ENCODE assay signal across 15 cellular contexts in the genomic region with DNA sequence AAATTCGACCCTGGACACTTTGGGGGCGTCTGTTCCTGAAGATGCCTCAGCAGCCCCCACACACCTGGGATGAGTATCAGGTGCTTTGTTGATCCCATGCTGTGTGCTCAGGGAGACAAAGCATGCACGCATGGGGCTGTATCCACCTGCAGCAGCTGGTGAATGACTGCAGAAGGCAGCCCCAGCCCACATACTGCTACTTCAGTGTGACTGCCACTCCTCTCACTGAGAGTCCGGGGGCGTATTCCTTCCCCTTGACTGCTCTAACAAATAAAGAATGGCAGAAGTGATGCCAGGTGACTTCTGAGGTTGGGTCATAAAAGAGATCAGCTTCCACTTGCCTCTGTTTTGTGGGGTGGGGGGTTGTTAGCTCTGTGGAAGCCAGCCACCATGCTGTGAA.
DNase-seq lines count a peak whose midpoint lies in the region; ATAC-seq and TF ChIP-seq lines count a peak whose summit lies in the region.
"Had no signal": no experiment of that assay in that cellular context is flagged by ENCODE, and none has a peak within 500 bp of the region (broad histone marks: within the 10 kb centered on the region; RNA-seq: fewer than 3 reads in every experiment).

No MANE protein-coding gene starts in this region.

- H3K4me1 ChIP-seq in HEK293 (ENCODE audit: control insufficient read depth, insufficient read depth, low read length), result no peaks in the 10 kb centered on the region
- H3K4me1 ChIP-seq: BE2C had no signal

- POLR2A ChIA-PET in HEK293 (lab: Yijun Ruan, JAX), result no interaction called here

- peaks cover 24% of the 10 kb centered on the region for H3K27me3 Mint-ChIP-seq in T-helper 17 cell

- TF ChIP-seq CTCF in HEK293 (tag by site-specific recombination; IDR thresholded peaks at IDR 0.05), result no peak

- H3K27ac ChIP-seq in HEK293 (ENCODE audit: extremely low read depth, low read depth, low read length), result no peak overlapping the region

- H3K4me1 Mint-ChIP-seq in T-helper 17 cell, result no peaks in the 10 kb centered on the region

- H3K4me3 ChIP-seq in HEK293 (ENCODE audit: low read depth, low read length), result no peak overlapping the region

- CTCF ChIA-PET in HEK293 (lab: Yijun Ruan, JAX), result interaction anchor here (2.3 kb wide), 1 partner anchor 19 kb away, joined by 6 read pairs; no protein-coding TSS in a partner anchor

- H3K36me3 ChIP-seq in HEK293 (ENCODE audit: control insufficient read depth in 2 of 2, insufficient read depth in 1 of 2, low read length in 2 of 2), result no peaks in the 10 kb centered on the region
- H3K36me3 ChIP-seq: BE2C had no signal

- DNase-seq in NCI-H345 (lab: John Stamatoyannopoulos, UW), result peak; percentile 7
- DNase-seq in NCI-H345 treated with DMSO at 0.1 percent for 48 hours (lab: John Stamatoyannopoulos, UW; ENCODE audit: unreplicated experiment), result no peak
- DNase-seq in T-helper 17 cell, result no peak
- no peak for DNase-seq in activated CD4-positive, alpha-beta T cell treated with anti-CD3 and anti-CD28 coated beads for 4 hours
- DNase-seq: ACHN; BE2C; C1 segment of cervical spinal cord; CD4-positive, CD25-positive, alpha-beta regulatory T cell; CD8-positive, alpha-beta memory T cell; COR-L47; HCEC 1CT; HFFc6; IMR-90 had no signal

- H3K27ac Mint-ChIP-seq in T-helper 17 cell, result no peak overlapping the region
- H3K27ac Mint-ChIP-seq: CD4-positive, CD25-positive, alpha-beta regulatory T cell; CD8-positive, alpha-beta memory T cell; HFFc6 had no signal

- H3K9me3 ChIP-seq in HEK293 (ENCODE audit: control insufficient read depth, insufficient read depth, low read depth, low read length), result no peaks in the 10 kb centered on the region
- no peaks in the 10 kb centered on the region for H3K9me3 ChIP-seq in T-helper 17 cell (ENCODE audit: control insufficient read depth, low read length, poor library complexity, severe bottlenecking)
- H3K9me3 ChIP-seq: BE2C had no signal

- ATAC-seq in T-helper 17 cell (no peak), HG03432 (IDR thresholded peaks at IDR 0.05; ENCODE audit: unreplicated experiment) (no peak)

- peaks cover 5% of the 10 kb centered on the region for H3K36me3 Mint-ChIP-seq in T-helper 17 cell (ENCODE audit: low read depth)
- H3K36me3 Mint-ChIP-seq: CD4-positive, CD25-positive, alpha-beta regulatory T cell; CD8-positive, alpha-beta memory T cell had no signal

- H3K4me3 Mint-ChIP-seq in T-helper 17 cell, result peak overlapping the region; percentile 26
- H3K4me3 Mint-ChIP-seq: HFFc6 had no signal

TF ChIP-seq in HEK293, 187 proteins besides CTCF, POLR2A, EP300 and RAD21:
- TF ChIP-seq ZNF830 (tag by site-specific recombination; IDR thresholded peaks at IDR 0.05; ENCODE audit: low read depth), result no peak
- 0 out of 2 replicates have a peak, but pooled peaks have one; percentile 14 for TF ChIP-seq EGR2 (tag by site-specific recombination; IDR thresholded peaks at IDR 0.05; ENCODE audit: low read depth)
- peak; percentile 42 for TF ChIP-seq ZFHX2 (tag by site-specific recombination; conservative IDR thresholded peaks at IDR 0.05)
TF ChIP-seq in HEK293: peak in this region for 2.
